In the genomic region with DNA sequence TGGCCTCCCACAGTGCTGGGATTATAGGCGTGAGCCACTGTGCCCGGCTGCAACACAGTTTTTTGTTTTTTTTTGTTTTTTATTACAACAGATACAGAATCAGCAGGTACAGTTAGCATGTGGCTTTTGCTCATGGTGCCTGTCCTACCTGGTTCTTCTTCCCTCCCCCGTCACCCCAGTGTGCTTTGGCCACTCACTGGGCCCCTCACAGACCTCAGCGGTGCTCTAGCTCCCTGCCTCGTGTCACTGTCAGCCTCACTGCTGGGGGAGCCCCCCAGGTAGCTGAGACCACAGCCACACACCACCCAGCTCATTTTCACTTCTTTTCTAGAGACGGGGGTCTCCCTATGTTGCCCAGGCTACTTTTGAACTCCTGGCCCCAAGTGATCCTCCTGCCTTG, we compare ENCODE assay signal across 35 cellular contexts. TPM values are rescaled to one million over a fixed set of nuclear protein-coding genes. Genes with fewer than 3 reads are reported as not detected.
"Had no signal": no experiment of that assay in that cellular context is flagged by ENCODE, and none has a peak within 500 bp of the region (broad histone marks: within the 10 kb centered on the region; RNA-seq: fewer than 3 reads in every experiment).

No MANE protein-coding gene starts in this region.

- H3K4me1 ChIP-seq: SJSA1 had no signal

- H3K4me3 Mint-ChIP-seq: activated CD4-positive, alpha-beta memory T cell treated with anti-CD3 and anti-CD28 coated beads for 36 hours; activated CD4-positive, alpha-beta T cell treated with anti-CD3 and anti-CD28 coated beads for 36 hours; activated T-helper 17 cell treated with anti-CD3 and anti-CD28 coated beads, Interleukin-2, amount 50 U/mL, for 72 hours; brain; T-helper 1 cell treated with Interleukin-12 subunit alpha and Interleukin-12 subunit beta and Interleukin-4 antibody, amounts not matched to agents 30 μg/mL and 1 μg/mL, for 36 hours; T-helper 2 cell treated with Interferon-gamma antibody and Interleukin-4, amounts not matched to agents 5 μg/mL and 100 μg/mL, for 36 hours had no signal

- H3K9me2 ChIP-seq: SK-N-SH had no signal

- FAIRE-seq: bronchial epithelial cell, colon, TTC549 had no signal

- H3K9me3 ChIP-seq: adrenal gland, Peyer's patch, SJSA1, SK-N-SH had no signal

- H3K36me3 ChIP-seq: adrenal gland, Peyer's patch, SJSA1 had no signal

- H3K27me3 ChIP-seq: adrenal gland, Peyer's patch, SJSA1 had no signal

- H3K27ac Mint-ChIP-seq: activated CD4-positive, alpha-beta memory T cell treated with anti-CD3 and anti-CD28 coated beads for 36 hours; activated CD4-positive, alpha-beta T cell treated with anti-CD3 and anti-CD28 coated beads for 36 hours; activated T-cell treated with anti-CD3 and anti-CD28 coated beads, Interleukin-2, amount 50 U/mL, for 72 hours; activated T-helper 17 cell treated with anti-CD3 and anti-CD28 coated beads, Interleukin-2, amount 50 U/mL, for 72 hours; brain; T-helper 1 cell treated with Interleukin-12 subunit alpha and Interleukin-12 subunit beta and Interleukin-4 antibody, amounts not matched to agents 30 μg/mL and 1 μg/mL, for 36 hours; T-helper 2 cell treated with Interferon-gamma antibody and Interleukin-4, amounts not matched to agents 5 μg/mL and 100 μg/mL, for 36 hours had no signal

- H3K9me3 Mint-ChIP-seq: activated CD4-positive, alpha-beta memory T cell treated with anti-CD3 and anti-CD28 coated beads for 36 hours; activated T-cell treated with anti-CD3 and anti-CD28 coated beads, Interleukin-2, amount 50 U/mL, for 72 hours; activated T-helper 17 cell treated with anti-CD3 and anti-CD28 coated beads, Interleukin-2, amount 50 U/mL, for 72 hours; brain; T-helper 1 cell treated with Interleukin-12 subunit alpha and Interleukin-12 subunit beta and Interleukin-4 antibody, amounts not matched to agents 30 μg/mL and 1 μg/mL, for 36 hours; T-helper 2 cell treated with Interferon-gamma antibody and Interleukin-4, amounts not matched to agents 5 μg/mL and 100 μg/mL, for 36 hours had no signal

- DNase-seq: activated CD4-positive, alpha-beta memory T cell treated with anti-CD3 and anti-CD28 coated beads for 36 hours; activated CD4-positive, alpha-beta T cell treated with anti-CD3 and anti-CD28 coated beads for 36 hours; activated CD4-positive, alpha-beta T cell treated with anti-CD3 and anti-CD28 coated beads, Interleukin-2, amount 50 U/mL, for 1 hour; activated effector memory CD4-positive, alpha-beta T cell treated with anti-CD3 and anti-CD28 coated beads, Interleukin-2, amount 50 U/mL, for 16 hours; activated naive CD4-positive, alpha-beta T cell; activated naive CD4-positive, alpha-beta T cell treated with anti-CD3 and anti-CD28 coated beads, Interleukin-2, amount 50 U/mL, for 16 hours; activated T-cell treated with anti-CD3 and anti-CD28 coated beads, Interleukin-2, amount 50 U/mL, for 1 hour; activated T-cell treated with anti-CD3 and anti-CD28 coated beads, Interleukin-2, amount 50 U/mL, for 72 hours; adrenal gland; caudate nucleus; cerebellar nuclear complex; Karpas-422; NCI-H1048; NCI-H1105 treated with DMSO at 0.1 percent for 48 hours; NCI-H1436 treated with DMSO at 0.1 percent for 48 hours; NCI-H1694 treated with DMSO at 0.1 percent for 48 hours; NCI-H2029; NCI-H345; NCI-H524 treated with DMSO at 0.1 percent for 48 hours; PC-3; RPMI8226; SHP77 treated with DMSO at 0.1 percent for 48 hours; SK-N-SH had no signal

- ATAC-seq: activated CD4-positive, alpha-beta T cell treated with anti-CD3 and anti-CD28 coated beads for 36 hours; activated T-cell treated with anti-CD3 and anti-CD28 coated beads, Interleukin-2, amount 50 U/mL, for 72 hours; activated T-helper 17 cell treated with anti-CD3 and anti-CD28 coated beads, Interleukin-2, amount 50 U/mL, for 72 hours; PC-3 had no signal

- H3K4me3 ChIP-seq: adrenal gland, Peyer's patch, SJSA1 had no signal

- H3K4me2 ChIP-seq: SK-N-SH had no signal

- H3K9ac ChIP-seq: SK-N-SH had no signal

- H3K36me3 Mint-ChIP-seq: activated CD4-positive, alpha-beta memory T cell treated with anti-CD3 and anti-CD28 coated beads for 36 hours; brain had no signal

- H3K27ac ChIP-seq: adrenal gland, Peyer's patch, SJSA1 had no signal

RNA-seq across cellular contexts. Expression of a gene that starts 38.7 kb away (rescaled TPM):
- total RNA-seq: activated CD4-positive, alpha-beta memory T cell treated with anti-CD3 and anti-CD28 coated beads for 36 hours; activated CD4-positive, alpha-beta T cell treated with anti-CD3 and anti-CD28 coated beads for 36 hours; activated CD8-positive, alpha-beta memory T cell treated with anti-CD3 and anti-CD28 coated beads for 36 hours; activated T-cell treated with anti-CD3 and anti-CD28 coated beads, Interleukin-2, amount 50 U/mL, for 72 hours; activated T-helper 17 cell treated with anti-CD3 and anti-CD28 coated beads, Interleukin-2, amount 50 U/mL, for 72 hours; adrenal gland; bronchial epithelial cell; MCF 10A; NCI-H460; PC-3; Peyer's patch; SJSA1 had no signal
- polyA plus RNA-seq: adrenal gland, SK-N-SH had no signal
